Comparison of ENCODE assay signal across 12 cellular contexts in the genomic region with DNA sequence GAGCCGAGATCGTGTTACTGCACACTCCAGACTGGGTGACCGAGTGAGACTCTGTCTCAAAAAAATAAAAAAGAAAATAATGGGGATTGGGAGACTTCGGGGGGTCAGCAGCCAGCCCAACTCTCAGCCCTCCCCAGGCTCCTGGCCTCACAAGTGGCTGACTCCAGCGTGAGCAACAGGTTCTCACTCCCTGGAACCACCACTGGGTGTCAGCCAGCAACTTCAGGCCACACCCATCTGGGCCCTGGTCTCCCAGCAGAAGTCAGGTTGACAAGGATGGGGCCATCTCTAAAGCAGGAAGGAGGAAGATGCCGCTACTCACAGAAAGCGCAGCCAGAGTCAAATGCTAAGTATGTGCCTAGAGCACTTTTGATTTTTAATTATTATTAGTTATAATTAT.
A peak's percentile ranks its signal among the peaks of the same experiment; 100 is the strongest.
DNase-seq lines count a peak whose midpoint lies in the region; ATAC-seq and TF ChIP-seq lines count a peak whose summit lies in the region.
"Had no signal": no experiment of that assay in that cellular context is flagged by ENCODE, and none has a peak within 500 bp of the region (broad histone marks: within the 10 kb centered on the region; RNA-seq: fewer than 3 reads in every experiment).

No MANE protein-coding gene starts in this region.

- DNase-seq in Daoy (ENCODE audit: low read depth) (peak; percentile 28), GM23338 (ENCODE audit: low spot score) (peak; percentile 66), SJCRH30 (peak; percentile 47 to 57), left colon (peak in 1 of 2 donors; percentile 23), hippocampal formation (lab: John Stamatoyannopoulos, UW) (no peak), HuH-7.5 (ENCODE audit: low spot score) (no peak)
- DNase-seq in activated CD4-positive, CD25-positive, alpha-beta regulatory T cell treated with anti-CD3 and anti-CD28 coated beads, Interleukin-2, amount 50 U/mL, for 72 hours: no peak
- DNase-seq: DMS79 treated with DMSO at 0.1 percent for 48 hours; stimulated activated CD4-positive, alpha-beta T cell treated with anti-CD3 and anti-CD28 coated beads, Interleukin-12 subunit alpha, Interleukin-12 subunit beta, amount 100 ng/mL, for 4 hours had no signal

- H3K27me3 ChIP-seq in GM23338 (ENCODE audit: insufficient read depth) (no peaks in the 10 kb centered on the region), SJCRH30 (no peaks in the 10 kb centered on the region)

- TF ChIP-seq CTCF in GM23338 (conservative IDR thresholded peaks at IDR 0.05; ENCODE audit: low read depth in 2 of 2): peak; percentile 18 to 71; a peak in 3 of 4 replicates

- intact Hi-C loops in left colon (cut with DNase I, micrococcal nuclease): no loop called here

- no peaks in the 10 kb centered on the region for H3F3A ChIP-seq in GM23338 (replicated peaks; ENCODE audit: low read depth)

- H4K20me1 ChIP-seq in GM23338 (replicated peaks; ENCODE audit: insufficient read depth): no peaks in the 10 kb centered on the region

- no peaks in the 10 kb centered on the region for H3K79me2 ChIP-seq in GM23338 (replicated peaks; ENCODE audit: insufficient read depth)

- H3K36me3 ChIP-seq in GM23338 (ENCODE audit: insufficient read depth): no peaks in the 10 kb centered on the region
- no peaks in the 10 kb centered on the region for H3K36me3 ChIP-seq in SJCRH30

- no peaks in the 10 kb centered on the region for H3K9me3 Mint-ChIP-seq in GM23338
- H3K9me3 Mint-ChIP-seq: activated T-helper 2 cell treated with anti-CD3 and anti-CD28 coated beads, Interferon-gamma antibody, Interleukin-2, Interleukin-4, amounts not matched to agents 10 μg/mL and 5 μg/mL and 100 μg/mL, durations not matched to agents 14 hours and 24 hours and 36 hours; stimulated activated effector memory CD8-positive, alpha-beta T cell treated with anti-CD3 and anti-CD28 coated beads, Interleukin-12 subunit alpha, Interleukin-12 subunit beta, amount 100 ng/mL, for 72 hours had no signal

- no peaks in the 10 kb centered on the region for H3K9me2 ChIP-seq in GM23338 (ENCODE audit: insufficient read depth)

- H3K27me3 Mint-ChIP-seq in GM23338 (ENCODE audit: insufficient read depth, low read depth, poor library complexity): peaks cover 6% of the 10 kb centered on the region

- H3K4me1 ChIP-seq in GM23338 (ENCODE audit: insufficient read depth): no peaks in the 10 kb centered on the region
- no peaks in the 10 kb centered on the region for H3K4me1 ChIP-seq in SJCRH30

- H3K4me2 ChIP-seq in GM23338: no peak overlapping the region

- H3K9me3 ChIP-seq in SJCRH30 (replicated peaks): no peaks in the 10 kb centered on the region

- H3K4me3 ChIP-seq in GM23338: no peak overlapping the region
- H3K4me3 ChIP-seq in SJCRH30: no peak overlapping the region

- no peak overlapping the region for H3K4me3 Mint-ChIP-seq in GM23338
- H3K4me3 Mint-ChIP-seq: stimulated activated effector memory CD8-positive, alpha-beta T cell treated with anti-CD3 and anti-CD28 coated beads, Interleukin-12 subunit alpha, Interleukin-12 subunit beta, amount 100 ng/mL, for 72 hours had no signal

- no peak overlapping the region for H2AFZ ChIP-seq in GM23338

- H3K4me1 Mint-ChIP-seq in GM23338: no peaks in the 10 kb centered on the region; the same call in 2 of the 3 replicates
- H3K4me1 Mint-ChIP-seq: stimulated activated effector memory CD8-positive, alpha-beta T cell treated with anti-CD3 and anti-CD28 coated beads, Interleukin-12 subunit alpha, Interleukin-12 subunit beta, amount 100 ng/mL, for 72 hours had no signal

- H3K27ac ChIP-seq in GM23338 (ENCODE audit: low read depth) (no peak overlapping the region), SJCRH30 (no peak overlapping the region)

- no peak overlapping the region for H3K27ac Mint-ChIP-seq in GM23338
- H3K27ac Mint-ChIP-seq: activated T-helper 2 cell treated with anti-CD3 and anti-CD28 coated beads, Interferon-gamma antibody, Interleukin-2, Interleukin-4, amounts not matched to agents 10 μg/mL and 5 μg/mL and 100 μg/mL, durations not matched to agents 14 hours and 24 hours and 36 hours; stimulated activated effector memory CD8-positive, alpha-beta T cell treated with anti-CD3 and anti-CD28 coated beads, Interleukin-12 subunit alpha, Interleukin-12 subunit beta, amount 100 ng/mL, for 72 hours had no signal

- no peaks in the 10 kb centered on the region for H3K36me3 Mint-ChIP-seq in GM23338 (ENCODE audit: low read depth)
- H3K36me3 Mint-ChIP-seq: stimulated activated effector memory CD8-positive, alpha-beta T cell treated with anti-CD3 and anti-CD28 coated beads, Interleukin-12 subunit alpha, Interleukin-12 subunit beta, amount 100 ng/mL, for 72 hours had no signal

- ATAC-seq in GM23338 (peak; percentile 94), left colon (peak; percentile 62), GM18868 (IDR thresholded peaks at IDR 0.05; ENCODE audit: unreplicated experiment) (no peak)
- ATAC-seq: stimulated activated effector memory CD8-positive, alpha-beta T cell treated with anti-CD3 and anti-CD28 coated beads, Interleukin-12 subunit alpha, Interleukin-12 subunit beta, amount 100 ng/mL, for 72 hours had no signal

TF ChIP-seq in GM23338, 12 proteins besides CTCF, POLR2A, EP300 and RAD21 (continues in another document):
- TF ChIP-seq, protein P1, sequence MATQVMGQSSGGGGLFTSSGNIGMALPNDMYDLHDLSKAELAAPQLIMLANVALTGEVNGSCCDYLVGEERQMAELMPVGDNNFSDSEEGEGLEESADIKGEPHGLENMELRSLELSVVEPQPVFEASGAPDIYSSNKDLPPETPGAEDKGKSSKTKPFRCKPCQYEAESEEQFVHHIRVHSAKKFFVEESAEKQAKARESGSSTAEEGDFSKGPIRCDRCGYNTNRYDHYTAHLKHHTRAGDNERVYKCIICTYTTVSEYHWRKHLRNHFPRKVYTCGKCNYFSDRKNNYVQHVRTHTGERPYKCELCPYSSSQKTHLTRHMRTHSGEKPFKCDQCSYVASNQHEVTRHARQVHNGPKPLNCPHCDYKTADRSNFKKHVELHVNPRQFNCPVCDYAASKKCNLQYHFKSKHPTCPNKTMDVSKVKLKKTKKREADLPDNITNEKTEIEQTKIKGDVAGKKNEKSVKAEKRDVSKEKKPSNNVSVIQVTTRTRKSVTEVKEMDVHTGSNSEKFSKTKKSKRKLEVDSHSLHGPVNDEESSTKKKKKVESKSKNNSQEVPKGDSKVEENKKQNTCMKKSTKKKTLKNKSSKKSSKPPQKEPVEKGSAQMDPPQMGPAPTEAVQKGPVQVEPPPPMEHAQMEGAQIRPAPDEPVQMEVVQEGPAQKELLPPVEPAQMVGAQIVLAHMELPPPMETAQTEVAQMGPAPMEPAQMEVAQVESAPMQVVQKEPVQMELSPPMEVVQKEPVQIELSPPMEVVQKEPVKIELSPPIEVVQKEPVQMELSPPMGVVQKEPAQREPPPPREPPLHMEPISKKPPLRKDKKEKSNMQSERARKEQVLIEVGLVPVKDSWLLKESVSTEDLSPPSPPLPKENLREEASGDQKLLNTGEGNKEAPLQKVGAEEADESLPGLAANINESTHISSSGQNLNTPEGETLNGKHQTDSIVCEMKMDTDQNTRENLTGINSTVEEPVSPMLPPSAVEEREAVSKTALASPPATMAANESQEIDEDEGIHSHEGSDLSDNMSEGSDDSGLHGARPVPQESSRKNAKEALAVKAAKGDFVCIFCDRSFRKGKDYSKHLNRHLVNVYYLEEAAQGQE (IDR thresholded peaks at IDR 0.05; ENCODE audit: unreplicated experiment): no peak
- TF ChIP-seq ZNF331 (CRISPR knock-in tag; IDR thresholded peaks at IDR 0.05; ENCODE audit: low read depth) (no peak), CREB1 (CRISPR knock-in tag; IDR thresholded peaks at IDR 0.05; ENCODE audit: low read depth) (no peak)

Comparison
In these comparisons a context has a peak if more than half of its experiments do, and no peak if none do; other contexts are left out.
1. DNase-seq: peak in Daoy (single experiment), GM23338 (single experiment) and SJCRH30 (2 of 2); none in hippocampal formation (0 of 2), HuH-7.5 (single experiment) and activated CD4-positive, CD25-positive, alpha-beta regulatory T cell treated with anti-CD3 and anti-CD28 coated beads, Interleukin-2, amount 50 U/mL, for 72 hours (single experiment).